15 cellular contexts compared by ENCODE assay signal in the genomic region with DNA sequence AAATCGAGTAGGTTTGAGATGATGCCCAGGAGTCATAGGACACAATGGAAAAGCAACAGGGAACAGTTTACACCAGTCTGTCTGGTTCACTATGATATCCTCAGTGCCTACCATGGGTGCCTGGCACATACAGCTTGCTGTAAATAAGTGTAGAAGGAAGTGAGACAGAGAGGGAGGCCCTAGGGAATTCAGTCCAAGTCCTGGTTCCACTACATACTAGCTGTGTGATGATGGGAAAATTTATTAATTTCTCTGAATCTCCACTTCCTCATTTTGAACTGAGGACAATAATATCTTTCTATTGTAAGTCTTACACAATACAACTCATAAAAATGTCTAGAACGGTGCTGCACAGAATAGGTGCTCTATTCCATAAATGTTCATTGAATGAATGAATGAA.
"Had no signal": no experiment of that assay in that cellular context is flagged by ENCODE, and none has a peak within 500 bp of the region (broad histone marks: within the 10 kb centered on the region; RNA-seq: fewer than 3 reads in every experiment).

No MANE protein-coding gene starts in this region.

- H3K9me3 ChIP-seq: body of pancreas, testis had no signal

- H3K4me3 ChIP-seq: body of pancreas, testis had no signal

- H3K79me2 ChIP-seq: parathyroid adenoma had no signal

- H3K27me3 ChIP-seq: body of pancreas, testis had no signal

- H3K4me1 ChIP-seq: body of pancreas, parathyroid adenoma, testis had no signal

- DNase-seq: activated CD4-positive, alpha-beta memory T cell treated with anti-CD3 and anti-CD28 coated beads for 36 hours; activated effector memory CD4-positive, alpha-beta T cell treated with anti-CD3 and anti-CD28 coated beads, Interleukin-2, amount 50 U/mL, for 16 hours; activated T-cell treated with anti-CD3 and anti-CD28 coated beads, Interleukin-2, amount 50 U/mL, for 4 hours; amniotic stem cell; body of pancreas; cortex of kidney; hippocampal formation; retina; stimulated activated CD4-positive, alpha-beta T cell treated with anti-CD3 and anti-CD28 coated beads, Interleukin-4, amount 100 ng/mL, for 1 hour; stimulated activated CD8-positive, alpha-beta memory T cell treated with anti-CD3 and anti-CD28 coated beads, Interleukin-4, amount 100 ng/mL, for 48 hours; stimulated activated naive CD8-positive, alpha-beta T cell treated with anti-CD3 and anti-CD28 coated beads, Interleukin-15, amount 100 ng/mL, for 72 hours; testis had no signal

- H3K27ac ChIP-seq: body of pancreas, parathyroid adenoma, testis had no signal

- H2AFZ ChIP-seq: parathyroid adenoma had no signal

- H3K9ac ChIP-seq: parathyroid adenoma had no signal

- ATAC-seq: activated CD4-positive, CD25-positive, alpha-beta regulatory T cell treated with anti-CD3 and anti-CD28 coated beads, Interleukin-2, amount 50 U/mL, for 24 hours; activated naive CD4-positive, alpha-beta T cell treated with anti-CD3 and anti-CD28 coated beads, Interleukin-2, amount 50 U/mL, for 72 hours; activated T-cell treated with anti-CD3 and anti-CD28 coated beads, Interleukin-2, amount 50 U/mL, for 4 hours; body of pancreas; stimulated activated naive CD8-positive, alpha-beta T cell treated with anti-CD3 and anti-CD28 coated beads, Interleukin-15, amount 100 ng/mL, for 72 hours had no signal
